Comparison of ENCODE assay signal across 8 cellular contexts in genomic region chr6:684831-685636, GRCh38. TPM values are rescaled to one million over a fixed set of nuclear protein-coding genes. Genes with fewer than 3 reads are reported as not detected.
DNase-seq lines count a peak whose midpoint lies in the region; ATAC-seq, FAIRE-seq and TF ChIP-seq lines count a peak whose summit lies in the region.

No MANE protein-coding gene starts in this region.

- TF ChIP-seq POLR2A in H1 (IDR thresholded peaks at IDR 0.05; ENCODE audit: control extremely low read depth in 1 of 2, low read depth in 2 of 2, low read length in 2 of 2), result no peak

- H4K8ac ChIP-seq in H1 (ENCODE audit: extremely low read depth, insufficient read depth, low read length), result no peak overlapping the region

- no peaks in the 10 kb centered on the region for H3K27me3 ChIP-seq in HUES64 (ENCODE audit: insufficient read depth, low read length)
- no peaks in the 10 kb centered on the region for H3K27me3 ChIP-seq in H1 (replicated peaks in 1 of 4; ENCODE audit: control insufficient read depth in 3 of 4, extremely low read depth in 1 of 4, insufficient read depth in 3 of 4, low read length in 3 of 4)

- no peak overlapping the region for H4K5ac ChIP-seq in H1 (ENCODE audit: insufficient read length, low read depth, low read length)

- H3K27ac ChIP-seq in HUES64 (ENCODE audit: low read depth, low read length) (peak overlapping the region; percentile 89; the same call in 1 of the 2 replicates), H1 (ENCODE audit: low read depth, low read length) (peak overlapping the region; percentile 11; the same call in 1 of the 2 replicates)

- peaks cover 11 to 95% of the 10 kb centered on the region in 2 experiments for H3K79me2 ChIP-seq in H1 (ENCODE audit: control insufficient read depth in 1 of 2, insufficient read depth in 2 of 2, low read length in 2 of 2)

- no peak for TF ChIP-seq RAD21 in H1 (IDR thresholded peaks at IDR 0.05 in 1 of 2, conservative IDR thresholded peaks at IDR 0.05 in 1 of 2; ENCODE audit: low read depth in 2 of 2, low read length in 2 of 2)

- H3K4me2 ChIP-seq in H1 (ENCODE audit: insufficient read depth in 1 of 2, low read depth in 2 of 2, low read length in 2 of 2), result peak overlapping the region in 1 of 2 experiments; percentile 44; a peak in 1 of 4 replicates

- H2BK120ac ChIP-seq in H1 (replicated peaks; ENCODE audit: low read depth, low read length), result peak overlapping the region; percentile 31

- peak overlapping the region; percentile 77 for H2BK12ac ChIP-seq in H1 (ENCODE audit: low read depth, low read length)

- H3K79me1 ChIP-seq in H1 (ENCODE audit: low read depth, low read length), result peaks cover 14% of the 10 kb centered on the region; the same call in 1 of the 2 replicates

- H2AFZ ChIP-seq in H1 (ENCODE audit: low read length), result no peak overlapping the region

- peak overlapping the region; percentile 46; the same call in 1 of the 2 replicates for H3K4me3 ChIP-seq in GM08714 (ENCODE audit: low read length)
- no peak overlapping the region for H3K4me3 ChIP-seq in HUES64 (ENCODE audit: low read length)
- H3K4me3 ChIP-seq in H1 (ENCODE audit: extremely low read depth in 1 of 4, insufficient read depth in 2 of 4, low read depth in 3 of 4, low read length in 4 of 4), result no peak overlapping the region

- CTCF ChIA-PET in H1 (lab: Charles Lee; ENCODE audit: partially characterized antibody), result interaction anchor here (0.6 to 2.6 kb wide), 8 partner anchors 12 to 130 kb away, joined by 3 to 10 read pairs (median 4); no protein-coding TSS in a partner anchor

- no peak for TF ChIP-seq EP300 in H1 (IDR thresholded peaks at IDR 0.05; ENCODE audit: borderline replicate concordance in 1 of 2, low read depth in 2 of 2, low read length in 2 of 2)

- peak overlapping the region; percentile 48 for H3K56ac ChIP-seq in H1 (replicated peaks; ENCODE audit: insufficient read length, low read depth, low read length)

- H2BK15ac ChIP-seq in H1 (ENCODE audit: low read length), result no peak overlapping the region

- no peak for FAIRE-seq in H1 (lab: Jason Lieb, UNC)

- peak in 1 of 2 experiments; percentile 40 for DNase-seq in H1 (ENCODE audit: low read depth in 1 of 2, low spot score in 2 of 2)
- no peak for DNase-seq in NCI-H2196 (lab: John Stamatoyannopoulos, UW; ENCODE audit: unreplicated experiment)
- DNase-seq in islet precursor cell, result no peak
- no peak for DNase-seq in NCI-H748 treated with DMSO at 0.1 percent for 48 hours (lab: John Stamatoyannopoulos, UW)
- no peak for DNase-seq in NCI-H1092 treated with DMSO at 0.1 percent for 48 hours (lab: John Stamatoyannopoulos, UW)

- H2BK20ac ChIP-seq in H1 (ENCODE audit: low read length), result no peak overlapping the region

- H3K9ac ChIP-seq in HUES64 (ENCODE audit: low read depth, low read length), result no peak overlapping the region
- H3K9ac ChIP-seq in H1 (replicated peaks in 1 of 4; ENCODE audit: extremely low read depth in 1 of 4, low read depth in 3 of 4, low read length in 3 of 4), result no peak overlapping the region

- peaks cover 11% of the 10 kb centered on the region for H3K36me3 ChIP-seq in HUES64 (ENCODE audit: insufficient read depth, low read length)
- H3K36me3 ChIP-seq in H1 (ENCODE audit: control insufficient read depth in 2 of 4, insufficient read depth in 4 of 4, low read length in 3 of 4), result peaks cover 0 to 6% (median 0%) of the 10 kb centered on the region in 4 experiments; a peak in 1 of 8 replicates

- peak overlapping the region; percentile 45; the same call in 1 of the 2 replicates for H2AK5ac ChIP-seq in H1 (ENCODE audit: low read depth, low read length)

- H3K9me3 ChIP-seq in HUES64 (ENCODE audit: insufficient read depth, low read depth, low read length) (no peaks in the 10 kb centered on the region), H1 (ENCODE audit: insufficient read depth in 2 of 2, low read depth in 1 of 2, low read length in 1 of 2) (no peaks in the 10 kb centered on the region)

- H3K18ac ChIP-seq in H1 (ENCODE audit: extremely low read depth, low read length), result no peak overlapping the region

- no peak for TF ChIP-seq CTCF in H1 (IDR thresholded peaks at IDR 0.05; ENCODE audit: control extremely low read depth in 1 of 3, insufficient read depth in 1 of 3, low read depth in 1 of 3, low read length in 3 of 3)

- H3K23me2 ChIP-seq in H1 (ENCODE audit: low read depth, low read length), result no peaks in the 10 kb centered on the region; the same call in 1 of the 2 replicates

- H2BK5ac ChIP-seq in H1 (ENCODE audit: low read depth, low read length), result peak overlapping the region; percentile 91; the same call in 1 of the 2 replicates

- peaks cover 0 to 3% of the 10 kb centered on the region in 2 experiments for H4K20me1 ChIP-seq in H1 (replicated peaks in 1 of 2; ENCODE audit: control insufficient read depth in 1 of 2, insufficient read depth in 2 of 2, low read length in 2 of 2)

- peaks cover 49% of the 10 kb centered on the region for H3K4me1 ChIP-seq in HUES64 (ENCODE audit: insufficient read depth, low read length)
- peaks cover 7 to 38% (median 23%) of the 10 kb centered on the region in 4 experiments for H3K4me1 ChIP-seq in H1 (replicated peaks in 1 of 4; ENCODE audit: control insufficient read depth in 3 of 4, insufficient read depth in 4 of 4, low read length in 3 of 4)

- H3K23ac ChIP-seq in H1 (ENCODE audit: insufficient read length), result no peak overlapping the region

- no peak overlapping the region for H3K4ac ChIP-seq in H1 (replicated peaks; ENCODE audit: insufficient read length, low read depth, low read length)

- H3K14ac ChIP-seq in H1 (ENCODE audit: insufficient read length), result no peak overlapping the region

- POLR2A ChIA-PET in H1 (lab: Charles Lee; ENCODE audit: partially characterized antibody), result interaction anchor here (1.2 to 1.3 kb wide), 3 partner anchors 8 to 24 kb away, joined by 3 to 8 read pairs (median 6); partner anchors contain the start of gene EXOC2

- peak; percentile 60 for ATAC-seq in GM21526 (IDR thresholded peaks at IDR 0.05; ENCODE audit: low FRiP score, unreplicated experiment)

- peak overlapping the region; percentile 82 for H4K91ac ChIP-seq in H1 (replicated peaks; ENCODE audit: insufficient read length, low read length)

- WGBS in HUES64, result 82% methylated on average over 6 of the region's 6 CpGs
- 79% methylated on average over 6 of the region's 6 CpGs; no CpG with 5 or more reads in 1 of the 2 experiments for WGBS in H1 (ENCODE audit: extremely low coverage in 1 of 2, insufficient coverage in 1 of 2, insufficient read length in 1 of 2, insufficient replicate concordance in 2 of 2, low coverage in 1 of 2, low lambda C conversion rate in 2 of 2, missing lambda C conversion rate in 1 of 2), 2 experiments

TF ChIP-seq in H1, 55 proteins besides CTCF, POLR2A, EP300 and RAD21 (continues in another document):
- TF ChIP-seq MAFK (IDR thresholded peaks at IDR 0.05; ENCODE audit: low read depth, low read length) (no peak), POU5F1 (IDR thresholded peaks at IDR 0.05; ENCODE audit: low read depth, low read length) (no peak), SUZ12 (IDR thresholded peaks at IDR 0.05; ENCODE audit: low read length) (no peak), TBP (IDR thresholded peaks at IDR 0.05; ENCODE audit: low read depth, low read length) (no peak), PHF8 (conservative IDR thresholded peaks at IDR 0.05; ENCODE audit: low read depth, low read length) (no peak), BRCA1 (IDR thresholded peaks at IDR 0.05; ENCODE audit: low read depth, low read length) (no peak)

RNA-seq across cellular contexts. Expression of gene EXOC2, which starts 7.9 kb away (rescaled TPM):
- 27.5 TPM for polyA plus RNA-seq in HUES64 (2013, experiment 1 of 2)
- 31.1 TPM for polyA plus RNA-seq in HUES64 (2013, experiment 2 of 2)
- 44.2 and 44.4 TPM in 2 replicates for total RNA-seq in H1 (2021; fragmentation: NEBNext Ultra II Directional; extraction: Animal tissue kit (Norgen Biotek cat#: 25700))
- polyA plus RNA-seq in H1 (2011; rRNA removed), result 23.2 and 25.5 TPM in 2 replicates
- polyA plus RNA-seq in H1 (2011; cell fraction: cytosol; rRNA removed), result 28.3 TPM
- 27.7 TPM for polyA plus RNA-seq in H1 (2011; cell fraction: nucleus; rRNA removed)
- polyA plus RNA-seq in H1 (2012, experiment 1 of 2), result 30.1 to 41.3 TPM (median 33.8 TPM) in 4 replicates
- 2.3 TPM for polyA plus RNA-seq in H1 (2012, experiment 2 of 2)
- polyA plus RNA-seq in H1 (2013, experiment 1 of 2), result 26.5 TPM
- 25.7 TPM for polyA plus RNA-seq in H1 (2013, experiment 2 of 2)
- polyA minus RNA-seq in H1 (2011; rRNA and poly(A)+ RNA removed), result 78.4 and 86.5 TPM in 2 replicates
- 32.3 TPM for polyA minus RNA-seq in H1 (2011; cell fraction: cytosol; rRNA and poly(A)+ RNA removed)
- polyA minus RNA-seq in H1 (2011; cell fraction: nucleus; rRNA and poly(A)+ RNA removed), result 61.7 TPM

RNA-seq across cellular contexts. Expression of gene HUS1B, which starts 28.1 kb away (rescaled TPM):
- polyA plus RNA-seq in HUES64 (2013, experiment 1 of 2), result not detected
- 0.32 TPM for polyA plus RNA-seq in HUES64 (2013, experiment 2 of 2)
- 0.48 and 0.75 TPM in 2 replicates for total RNA-seq in H1 (2021; fragmentation: NEBNext Ultra II Directional; extraction: Animal tissue kit (Norgen Biotek cat#: 25700))
- polyA plus RNA-seq in H1 (2011; rRNA removed), result 1.1 TPM in 2 replicates
- polyA plus RNA-seq in H1 (2011; cell fraction: cytosol; rRNA removed), result 0.63 TPM
- polyA plus RNA-seq in H1 (2011; cell fraction: nucleus; rRNA removed), result 1.6 TPM
- polyA plus RNA-seq in H1 (2012, experiment 1 of 2), result 0.37 to 0.61 TPM (median 0.52 TPM) in 4 replicates
- 0.45 TPM for polyA plus RNA-seq in H1 (2012, experiment 2 of 2)
- 0.49 TPM for polyA plus RNA-seq in H1 (2013, experiment 1 of 2)
- polyA plus RNA-seq in H1 (2013, experiment 2 of 2), result 0.29 TPM
- polyA minus RNA-seq in H1 (2011; rRNA and poly(A)+ RNA removed), result 1.2 TPM in 1 of 2 replicates, not detected in the other
- 1.2 TPM for polyA minus RNA-seq in H1 (2011; cell fraction: cytosol; rRNA and poly(A)+ RNA removed)
- 8.5 TPM for polyA minus RNA-seq in H1 (2011; cell fraction: nucleus; rRNA and poly(A)+ RNA removed)
